In the genomic region with DNA sequence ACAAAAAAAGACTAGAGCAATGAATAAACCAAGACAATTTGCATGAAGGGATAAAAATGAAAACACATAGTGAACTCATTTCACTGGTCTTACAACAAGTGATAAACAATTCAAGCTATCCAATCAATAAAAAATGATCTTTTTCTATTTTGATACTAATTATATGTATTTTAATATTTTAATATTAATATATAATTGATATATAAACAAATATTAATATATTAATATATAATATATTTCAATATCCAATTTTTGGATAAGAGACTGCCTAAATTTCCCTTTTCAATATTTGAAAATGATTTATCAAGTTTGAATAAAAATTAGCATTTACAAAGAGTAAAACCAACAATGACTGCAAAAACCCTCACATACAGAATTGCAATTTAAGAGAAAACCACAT, we compare ENCODE assay signal across 29 cellular contexts.
DNase-seq lines count a peak whose midpoint lies in the region; ATAC-seq, FAIRE-seq and TF ChIP-seq lines count a peak whose summit lies in the region.
"Had no signal": no experiment of that assay in that cellular context is flagged by ENCODE, and none has a peak within 500 bp of the region (broad histone marks: within the 10 kb centered on the region; RNA-seq: fewer than 3 reads in every experiment).

No MANE protein-coding gene starts in this region.

- DNase-seq in left ventricle myocardium inferior, result no peak
- no peak for DNase-seq in cardiac septum (ENCODE audit: low spot score)
- DNase-seq in astrocyte (ENCODE audit: low read depth), result no peak
- no peak for DNase-seq in activated naive CD4-positive, alpha-beta T cell treated with anti-CD3 and anti-CD28 coated beads, Interleukin-2, amount 50 U/mL, for 16 hours
- no peak for DNase-seq in GOT3 (lab: John Stamatoyannopoulos, UW)
- DNase-seq: activated B cell treated with CpG ODN at 0.5 μM for 24 hours; activated CD4-positive, alpha-beta T cell treated with anti-CD3 and anti-CD28 coated beads, Interleukin-2, amount 50 U/mL, for 1 hour; activated effector memory CD4-positive, alpha-beta T cell treated with anti-CD3 and anti-CD28 coated beads, Interleukin-2, amount 50 U/mL, for 16 hours; activated naive CD8-positive, alpha-beta T cell treated with anti-CD3 and anti-CD28 coated beads, Interleukin-2, amount 10 ng/mL, durations not matched to agents 7 days and 5 days; activated T-cell treated with anti-CD3 and anti-CD28 coated beads, Interleukin-2, amount 50 U/mL, for 1 hour; AML-193; CD4-positive, CD25-positive, alpha-beta regulatory T cell; left cardiac atrium; NCI-H510A; right lobe of liver; stimulated activated CD4-positive, alpha-beta T cell treated with anti-CD3 and anti-CD28 coated beads, Interleukin-12 subunit alpha, Interleukin-12 subunit beta, amount 100 ng/mL, for 4 hours; stimulated activated CD4-positive, alpha-beta T cell treated with anti-CD3 and anti-CD28 coated beads, Interleukin-2, amount 100 ng/mL, for 48 hours; stomach; uterus had no signal

- H3K27me3 ChIP-seq in left ventricle myocardium inferior (ENCODE audit: low read depth) (no peaks in the 10 kb centered on the region), astrocyte (ENCODE audit: insufficient read depth, low read length) (no peaks in the 10 kb centered on the region), iPS-18a (ENCODE audit: control insufficient read depth, insufficient read depth, low read length) (no peaks in the 10 kb centered on the region)
- H3K27me3 ChIP-seq: right lobe of liver, stomach, uterus had no signal

- H3K9me3 Mint-ChIP-seq in astrocyte (ENCODE audit: unreplicated experiment), result no peaks in the 10 kb centered on the region
- H3K9me3 Mint-ChIP-seq: activated B cell treated with CpG ODN at 0.5 μM for 24 hours; activated naive CD8-positive, alpha-beta T cell treated with anti-CD3 and anti-CD28 coated beads, Interleukin-2, amount 10 ng/mL, durations not matched to agents 7 days and 5 days; dendritic cell treated with granulocyte-macrophage colony-stimulating factor and Interleukin-4, amounts not matched to agents 40 ng/mL and 50 ng/mL, for 4 days; IgD-negative memory B cell had no signal

- H3K27ac ChIP-seq in left ventricle myocardium inferior (replicated peaks) (peak overlapping the region; percentile 41), astrocyte (ENCODE audit: low read depth, low read length) (peak overlapping the region; percentile 69), iPS-18a (ENCODE audit: low read length) (peak overlapping the region; percentile 80)
- H3K27ac ChIP-seq: right lobe of liver, RWPE1, stomach, uterus had no signal

- no peaks in the 10 kb centered on the region for H3K36me3 Mint-ChIP-seq in astrocyte (ENCODE audit: low read depth, unreplicated experiment)
- H3K36me3 Mint-ChIP-seq: activated naive CD8-positive, alpha-beta T cell treated with anti-CD3 and anti-CD28 coated beads, Interleukin-2, amount 10 ng/mL, durations not matched to agents 7 days and 5 days; CD4-positive, CD25-positive, alpha-beta regulatory T cell; IgD-negative memory B cell had no signal

- no peak for FAIRE-seq in astrocyte (lab: Jason Lieb, UNC)
- FAIRE-seq: frontal cortex, GM18507, GM19239 had no signal

- no peaks in the 10 kb centered on the region for H3K27me3 Mint-ChIP-seq in astrocyte (ENCODE audit: low read depth, unreplicated experiment)
- H3K27me3 Mint-ChIP-seq: activated B cell treated with CpG ODN at 0.5 μM for 24 hours; activated naive CD8-positive, alpha-beta T cell treated with anti-CD3 and anti-CD28 coated beads, Interleukin-2, amount 10 ng/mL, durations not matched to agents 7 days and 5 days; CD4-positive, CD25-positive, alpha-beta regulatory T cell; central memory CD8-positive, alpha-beta T cell; dendritic cell treated with granulocyte-macrophage colony-stimulating factor and Interleukin-4, amounts not matched to agents 40 ng/mL and 50 ng/mL, for 4 days; IgD-negative memory B cell had no signal

- no peaks in the 10 kb centered on the region for H3K9me3 ChIP-seq in left ventricle myocardium inferior (replicated peaks)
- H3K9me3 ChIP-seq in astrocyte (ENCODE audit: insufficient read depth, low read depth, low read length), result no peaks in the 10 kb centered on the region
- H3K9me3 ChIP-seq in iPS-18a (ENCODE audit: control insufficient read depth, low read depth, low read length), result no peaks in the 10 kb centered on the region
- H3K9me3 ChIP-seq: right lobe of liver, stomach, uterus had no signal

- H2AFZ ChIP-seq in astrocyte (ENCODE audit: low read depth, low read length), result no peak overlapping the region

- H3K79me2 ChIP-seq in astrocyte (ENCODE audit: insufficient read depth, low read length), result no peaks in the 10 kb centered on the region

- intact Hi-C loops in left ventricle myocardium inferior (cut with micrococcal nuclease) (no loop called here), cardiac septum (cut with DNase I) (no loop called here)

- no peaks in the 10 kb centered on the region for H3K36me3 ChIP-seq in left ventricle myocardium inferior
- no peaks in the 10 kb centered on the region for H3K36me3 ChIP-seq in astrocyte (ENCODE audit: insufficient read depth, low read length)
- no peaks in the 10 kb centered on the region for H3K36me3 ChIP-seq in iPS-18a (ENCODE audit: control insufficient read depth, low read depth, low read length)
- H3K36me3 ChIP-seq: right lobe of liver, stomach, uterus had no signal

- no peak for TF ChIP-seq CTCF in left ventricle myocardium inferior (IDR thresholded peaks at IDR 0.05; ENCODE audit: borderline replicate concordance)
- TF ChIP-seq CTCF in astrocyte (IDR thresholded peaks at IDR 0.05; ENCODE audit: insufficient read depth, low read depth, low read length), result no peak

- H3K4me1 ChIP-seq in left ventricle myocardium inferior (peaks cover 11% of the 10 kb centered on the region), astrocyte (ENCODE audit: insufficient read depth, low read length) (peaks cover 13% of the 10 kb centered on the region), iPS-18a (ENCODE audit: control insufficient read depth, low read depth, low read length) (peaks cover 31% of the 10 kb centered on the region)
- H3K4me1 ChIP-seq: right lobe of liver, stomach, uterus had no signal

- H3K4me2 ChIP-seq in astrocyte (ENCODE audit: low read length), result peak overlapping the region; percentile 65

- H4K20me1 ChIP-seq in astrocyte (ENCODE audit: insufficient read depth, low read length), result no peaks in the 10 kb centered on the region

- H3K4me3 Mint-ChIP-seq in astrocyte (ENCODE audit: unreplicated experiment), result no peak overlapping the region
- H3K4me3 Mint-ChIP-seq: activated B cell treated with CpG ODN at 0.5 μM for 24 hours; activated naive CD8-positive, alpha-beta T cell treated with anti-CD3 and anti-CD28 coated beads, Interleukin-2, amount 10 ng/mL, durations not matched to agents 7 days and 5 days; CD4-positive, CD25-positive, alpha-beta regulatory T cell; central memory CD8-positive, alpha-beta T cell; dendritic cell treated with granulocyte-macrophage colony-stimulating factor and Interleukin-4, amounts not matched to agents 40 ng/mL and 50 ng/mL, for 4 days; IgD-negative memory B cell had no signal

- H3K9ac ChIP-seq in astrocyte (ENCODE audit: low read length), result no peak overlapping the region
- H3K9ac ChIP-seq in iPS-18a (ENCODE audit: low read length), result peak overlapping the region; percentile 61

- H3K4me1 Mint-ChIP-seq in astrocyte (ENCODE audit: low read depth, unreplicated experiment), result peaks cover 28% of the 10 kb centered on the region
- H3K4me1 Mint-ChIP-seq: activated B cell treated with CpG ODN at 0.5 μM for 24 hours; activated naive CD8-positive, alpha-beta T cell treated with anti-CD3 and anti-CD28 coated beads, Interleukin-2, amount 10 ng/mL, durations not matched to agents 7 days and 5 days; CD4-positive, CD25-positive, alpha-beta regulatory T cell; central memory CD8-positive, alpha-beta T cell had no signal

- ATAC-seq in HG03442 (IDR thresholded peaks at IDR 0.05; ENCODE audit: unreplicated experiment), result no peak
- ATAC-seq in GM18520 (IDR thresholded peaks at IDR 0.05; ENCODE audit: unreplicated experiment), result no peak

- no peak overlapping the region for H3K27ac Mint-ChIP-seq in astrocyte (ENCODE audit: unreplicated experiment)
- H3K27ac Mint-ChIP-seq: activated B cell treated with CpG ODN at 0.5 μM for 24 hours; activated naive CD8-positive, alpha-beta T cell treated with anti-CD3 and anti-CD28 coated beads, Interleukin-2, amount 10 ng/mL, durations not matched to agents 7 days and 5 days; CD4-positive, CD25-positive, alpha-beta regulatory T cell; dendritic cell treated with granulocyte-macrophage colony-stimulating factor and Interleukin-4, amounts not matched to agents 40 ng/mL and 50 ng/mL, for 4 days had no signal

- H3K4me3 ChIP-seq in left ventricle myocardium inferior (no peak overlapping the region), astrocyte (ENCODE audit: insufficient read depth, low read depth, low read length) (no peak overlapping the region), iPS-18a (ENCODE audit: low read length) (no peak overlapping the region)
- H3K4me3 ChIP-seq: right lobe of liver, stomach, uterus had no signal
